16 cellular contexts compared by ENCODE assay signal in genomic region chr12:64990991-64991570, GRCh38.
A peak's percentile ranks its signal among the peaks of the same experiment; 100 is the strongest.
DNase-seq lines count a peak whose midpoint lies in the region.
"Had no signal": no experiment of that assay in that cellular context is flagged by ENCODE, and none has a peak within 500 bp of the region (broad histone marks: within the 10 kb centered on the region; RNA-seq: fewer than 3 reads in every experiment).

No MANE protein-coding gene starts in this region.

- no peak overlapping the region for H3K18ac ChIP-seq in mesenchymal stem cell (ENCODE audit: low read depth in 1 of 2, low read length in 2 of 2)

- no peak overlapping the region for H2AK5ac ChIP-seq in mesenchymal stem cell (ENCODE audit: low read length, severe bottlenecking)

- no peak overlapping the region for H3K4ac ChIP-seq in mesenchymal stem cell (ENCODE audit: low read depth in 1 of 2, low read length in 2 of 2)

- in situ Hi-C loops in ACHN (cut with HindIII; ENCODE audit: low pct_ligation_motif_present, low pct_unique_long_range_greater_than_20kb, low sequenced_read_pairs): no loop called here

- no peak overlapping the region for H2BK5ac ChIP-seq in mesenchymal stem cell (ENCODE audit: low read depth, low read length, poor library complexity, severe bottlenecking)

- H3K4me2 ChIP-seq in mesenchymal stem cell (ENCODE audit: low read length, poor library complexity, severe bottlenecking): no peak overlapping the region

- H2BK12ac ChIP-seq in mesenchymal stem cell (ENCODE audit: low read length in 2 of 2): no peak overlapping the region

- H2BK120ac ChIP-seq in mesenchymal stem cell (ENCODE audit: low read depth, low read length): no peak overlapping the region

- peak overlapping the region; percentile 17 for H3K9ac ChIP-seq in HUES6 (ENCODE audit: low read length)
- H3K9ac ChIP-seq in mesenchymal stem cell (ENCODE audit: low read length): no peak overlapping the region

- H2AFZ ChIP-seq in mesenchymal stem cell (ENCODE audit: low read depth, low read length): no peak overlapping the region

- 36% methylated on average over 1 of the region's 1 CpG for WGBS in mesenchymal stem cell

- H3K9me3 ChIP-seq in HUES6 (ENCODE audit: control insufficient read depth, insufficient read depth, low read depth, low read length): peaks cover 38% of the 10 kb centered on the region
- H3K9me3 ChIP-seq in mesenchymal stem cell (ENCODE audit: control insufficient read depth, low read length): peaks cover 6% of the 10 kb centered on the region
- H3K9me3 ChIP-seq: gastrocnemius medialis, HAP-1, pancreas had no signal

- no peak overlapping the region for H3K14ac ChIP-seq in mesenchymal stem cell (ENCODE audit: low read length in 2 of 2)

- no peaks in the 10 kb centered on the region for H3K79me1 ChIP-seq in mesenchymal stem cell (replicated peaks; ENCODE audit: low read length, poor library complexity, severe bottlenecking)

- peak overlapping the region; percentile 39 for H3K4me3 ChIP-seq in HUES6 (ENCODE audit: low read depth, low read length)
- H3K4me3 ChIP-seq in mesenchymal stem cell (ENCODE audit: insufficient read depth in 1 of 2, low read depth in 1 of 2, low read length in 2 of 2): no peak overlapping the region
- H3K4me3 ChIP-seq: gastrocnemius medialis, HAP-1, pancreas had no signal

- H4K8ac ChIP-seq in mesenchymal stem cell (ENCODE audit: low read length): no peak overlapping the region

- no peak overlapping the region for H4K91ac ChIP-seq in mesenchymal stem cell (ENCODE audit: low read length)

- H3K23ac ChIP-seq in mesenchymal stem cell (ENCODE audit: low read length in 2 of 2): no peak overlapping the region

- H3K4me1 ChIP-seq in HUES6 (ENCODE audit: control insufficient read depth, insufficient read depth, low read length): peaks cover 22% of the 10 kb centered on the region
- no peaks in the 10 kb centered on the region for H3K4me1 ChIP-seq in mesenchymal stem cell (ENCODE audit: control insufficient read depth, insufficient read depth, low read depth, low read length)
- H3K4me1 ChIP-seq: gastrocnemius medialis, HAP-1, pancreas had no signal

- H3K27me3 ChIP-seq in HUES6 (ENCODE audit: control insufficient read depth, insufficient read depth, low read length) (no peaks in the 10 kb centered on the region), mesenchymal stem cell (ENCODE audit: control insufficient read depth in 1 of 2, insufficient read depth in 1 of 2, low read length in 2 of 2) (peaks cover 13 to 16% of the 10 kb centered on the region in 2 experiments)
- H3K27me3 ChIP-seq: gastrocnemius medialis, pancreas had no signal

- peak overlapping the region; percentile 54; the same call in 1 of the 2 replicates for H3K27ac ChIP-seq in HUES6 (ENCODE audit: low read depth, low read length)
- H3K27ac ChIP-seq in mesenchymal stem cell (ENCODE audit: low read length, poor library complexity, severe bottlenecking): no peak overlapping the region
- H3K27ac ChIP-seq: gastrocnemius medialis, pancreas had no signal

- H3K36me3 ChIP-seq in HUES6 (ENCODE audit: control insufficient read depth, insufficient read depth, low read length) (peaks cover 10% of the 10 kb centered on the region; the same call in 1 of the 2 replicates), mesenchymal stem cell (ENCODE audit: control insufficient read depth in 1 of 2, insufficient read depth in 2 of 2, low read depth in 1 of 2, low read length in 2 of 2) (no peaks in the 10 kb centered on the region)
- H3K36me3 ChIP-seq: gastrocnemius medialis, HAP-1, pancreas had no signal

- H2BK15ac ChIP-seq in mesenchymal stem cell (ENCODE audit: low read depth, poor library complexity, severe bottlenecking): no peak overlapping the region

- DNase-seq in astrocyte of the hippocampus (ENCODE audit: low read depth, low spot score) (peak; percentile 15), globus pallidus (ENCODE audit: low spot score) (peak; percentile 33), renal cortical epithelial cell (ENCODE audit: low read depth) (peak; percentile 19), NCI-H345 (lab: John Stamatoyannopoulos, UW) (no peak), ACHN (no peak), mesenchymal stem cell (no peak)
- DNase-seq: activated CD4-positive, alpha-beta T cell treated with anti-CD3 and anti-CD28 coated beads, Interleukin-2, amount 10 ng/mL, durations not matched to agents 7 days and 5 days; activated CD8-positive, alpha-beta memory T cell treated with anti-CD3 and anti-CD28 coated beads, Interleukin-2, amount 50 U/mL, for 4 hours; activated gamma-delta T cell; gastrocnemius medialis; NCI-H1436; NCI-H82; pancreas; stimulated activated CD4-positive, alpha-beta T cell treated with anti-CD3 and anti-CD28 coated beads, Interleukin-4, amount 100 ng/mL, for 1 hour had no signal

Comparison
In these comparisons a context has a peak if more than half of its experiments do, and no peak if none do; other contexts are left out.
1. DNase-seq: peak in astrocyte of the hippocampus (single experiment), globus pallidus (single experiment) and renal cortical epithelial cell (single experiment); none in NCI-H345 (single experiment), ACHN (single experiment) and mesenchymal stem cell (single experiment).